In genomic region chr5:62412549-62413329, GRCh38 we compare ENCODE assay signal across 8 cellular contexts. TPM values are rescaled to one million over a fixed set of nuclear protein-coding genes. Genes with fewer than 3 reads are reported as not detected.
DNase-seq lines count a peak whose midpoint lies in the region; ATAC-seq and TF ChIP-seq lines count a peak whose summit lies in the region.

Gene IPO11, plus strand, starts transcription at chr5:62412763. Its CDS starts 24,517 bp downstream, at chr5:62437280.

- H3K27ac ChIP-seq in PC-9 (peak within 1 kb of the TSS; percentile 33; the same call in 1 of the 2 replicates), epithelial cell of prostate (no peak within 1 kb of the TSS)

- H3K36me3 ChIP-seq in PC-9 (ENCODE audit: low read depth) (no peaks in the 10 kb centered on the region), mucosa of descending colon (ENCODE audit: low read depth) (no peaks in the 10 kb centered on the region)

- no peaks in the 10 kb centered on the region for H3K27me3 ChIP-seq in PC-9 (ENCODE audit: insufficient read depth, low read depth)

- POLR2A ChIA-PET in PC-9 (lab: Charles Lee; ENCODE audit: unreplicated experiment) = interaction anchor here (0.6 to 1.6 kb wide), 7 partner anchors 9 to 1429 kb away, joined by 3 to 55 read pairs (median 5); partner anchors contain the start of gene DIMT1

- H3F3A ChIP-seq in PC-9 (ENCODE audit: insufficient read depth, low read depth) = no peaks in the 10 kb centered on the region

- H4K20me1 ChIP-seq in PC-9 (ENCODE audit: insufficient read depth) = peaks cover 20% of the 10 kb centered on the region

- ATAC-seq in GM21619 (IDR thresholded peaks at IDR 0.05; ENCODE audit: unreplicated experiment) (peak; percentile 97), mucosa of descending colon (peak; percentile 100)

- H3K4me1 ChIP-seq in PC-9 (replicated peaks; ENCODE audit: insufficient read depth) (peaks cover 17% of the 10 kb centered on the region), mucosa of descending colon (ENCODE audit: low read depth) (peaks cover 5% of the 10 kb centered on the region)

- TF ChIP-seq CTCF in PC-9 (conservative IDR thresholded peaks at IDR 0.05) (no peak), mucosa of descending colon (IDR thresholded peaks at IDR 0.05) (peak; percentile 11)

- intact Hi-C loops in PC-9 (cut with micrococcal nuclease; ENCODE audit: unreplicated experiment) (loop anchor here (1.0 kb wide), 1 partner anchor 27 kb away; no protein-coding TSS in a partner anchor), mucosa of descending colon (cut with DNase I, micrococcal nuclease) (no loop called here)

- peak within 1 kb of the TSS; percentile 90 for H3K4me2 ChIP-seq in PC-9

- H3K9me3 ChIP-seq in PC-9 (ENCODE audit: insufficient read depth, low read depth) (no peaks in the 10 kb centered on the region), mucosa of descending colon (no peaks in the 10 kb centered on the region)

- peak within 1 kb of the TSS; percentile 99 for H3K4me3 ChIP-seq in Jurkat, Clone E6-1 (ENCODE audit: low read length)
- H3K4me3 ChIP-seq in PC-9 = peak within 1 kb of the TSS; percentile 88
- H3K4me3 ChIP-seq in mucosa of descending colon = peak within 1 kb of the TSS; percentile 94

- BruUV-seq in PC-9 (replicated peaks; lab: Mats Ljungman, UMichigan) = no TSS peak

- no peaks in the 10 kb centered on the region for H3K9me2 ChIP-seq in PC-9 (ENCODE audit: insufficient read depth)

- DNase-seq in DMS153 (lab: John Stamatoyannopoulos, UW) (peak; percentile 92), PC-9 (peak; percentile 96), epithelial cell of prostate (ENCODE audit: low read depth, low spot score) (peak; percentile 89), mucosa of descending colon (peak; percentile 98 to 99 (median 99))
- peak; percentile 99 for DNase-seq in Jurkat, Clone E6-1 (ENCODE audit: low read depth, low spot score)
- peak; percentile 99 for DNase-seq in activated T-cell treated with anti-CD3 and anti-CD28 coated beads, Interleukin-2, amount 50 U/mL, for 1 hour
- peak; percentile 98 for DNase-seq in stimulated activated CD8-positive, alpha-beta memory T cell treated with anti-CD3 and anti-CD28 coated beads, Interleukin-4, amount 100 ng/mL, for 24 hours (ENCODE audit: low read depth)

- CTCF ChIA-PET in PC-9 (lab: Charles Lee) = no interaction called here

- H3K79me2 ChIP-seq in PC-9 (ENCODE audit: low read depth) = peaks cover 51% of the 10 kb centered on the region

- peak within 1 kb of the TSS; percentile 90 for H2AFZ ChIP-seq in PC-9

RNA-seq across cellular contexts. Expression of gene IPO11, which starts in this region (rescaled TPM):
- 26.9 TPM for polyA plus RNA-seq in Jurkat, Clone E6-1 (2012; ENCODE audit: insufficient read depth, insufficient read length)
- total RNA-seq in PC-9 (2021) = 37.1 and 47.1 TPM in 2 replicates
- total RNA-seq in mucosa of descending colon = 10 to 100 TPM; 17.6 to 21.9 (median 18.5) TPM
